Comparison of ENCODE assay signal across 9 cellular contexts in the genomic region with DNA sequence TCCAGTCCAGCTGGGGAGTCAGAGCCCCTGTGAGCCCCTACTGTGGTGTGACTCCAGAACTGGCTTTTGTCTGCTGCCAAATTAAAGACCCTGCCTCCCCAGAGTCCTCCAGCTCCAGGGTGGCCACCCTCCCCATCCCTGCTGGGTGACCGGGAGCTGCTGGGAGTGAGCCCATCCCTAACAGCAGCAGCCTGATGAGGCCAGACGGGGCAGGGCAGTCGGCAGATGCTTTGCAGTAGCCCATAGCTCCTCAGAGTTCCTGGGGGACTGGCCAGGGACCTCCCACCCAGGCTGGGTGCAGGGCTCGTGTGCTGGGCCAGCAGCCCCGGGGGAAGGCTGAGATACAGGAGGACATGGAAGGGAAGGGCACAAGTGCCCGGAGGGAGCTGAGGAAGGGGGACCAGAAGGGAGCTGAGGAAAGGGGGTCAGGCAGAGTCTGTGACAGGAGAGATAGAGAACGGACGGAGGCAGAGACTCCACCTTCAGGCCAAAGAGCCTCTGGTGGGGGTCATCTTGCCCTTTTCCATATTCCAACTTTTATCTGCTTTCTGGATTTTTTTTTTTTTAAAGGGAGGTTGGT. TPM values are rescaled to one million over a fixed set of nuclear protein-coding genes. Genes with fewer than 3 reads are reported as not detected.
DNase-seq lines count a peak whose midpoint lies in the region; ATAC-seq, FAIRE-seq and TF ChIP-seq lines count a peak whose summit lies in the region.
"Had no signal": no experiment of that assay in that cellular context is flagged by ENCODE, and none has a peak within 500 bp of the region (broad histone marks: within the 10 kb centered on the region; RNA-seq: fewer than 3 reads in every experiment).

No MANE protein-coding gene starts in this region.

- no peak overlapping the region for H3K23ac ChIP-seq in H1 (ENCODE audit: insufficient read length)

- POLR2A ChIA-PET in A549 (lab: Yijun Ruan, JAX) (interaction anchor here (0.7 to 3.1 kb wide), 5 partner anchors 12 to 238 kb away, joined by 4 to 31 read pairs (median 5); partner anchors contain the start of genes CUEDC1, DYNLL2 and MRPS23), HCT116 (lab: Charles Lee) (interaction anchor here (1.0 to 3.1 kb wide), 2 partner anchors 7 to 145 kb away, joined by 3 to 25 read pairs; partner anchors contain the start of gene SRSF1), H1 (lab: Charles Lee; ENCODE audit: partially characterized antibody) (interaction anchor here (1.0 to 32.5 kb wide), 11 partner anchors 8 to 221 kb away, joined by 3 to 672 read pairs (median 6); partner anchors contain the start of genes CUEDC1, DYNLL2, SRSF1 and VEZF1), A673 (lab: Charles Lee; ENCODE audit: low non-redundant PET) (no interaction called here)

- CTCF ChIA-PET in A549 (lab: Yijun Ruan, JAX) (interaction anchor here (1.1 to 48.7 kb wide), 10 partner anchors 11 to 620 kb away, joined by 4 to 1377 read pairs (median 79); partner anchors contain the start of genes CUEDC1, MRPS23, SRSF1 and VEZF1), HCT116 (lab: Charles Lee) (interaction anchor here (1.4 to 12.4 kb wide), 2 partner anchors 30 to 133 kb away, joined by 4 to 288 read pairs; partner anchors contain the start of gene VEZF1), H1 (lab: Charles Lee; ENCODE audit: partially characterized antibody) (interaction anchor here (0.6 to 19.8 kb wide), 10 partner anchors 9 to 235 kb away, joined by 3 to 384 read pairs (median 13); partner anchors contain the start of genes CUEDC1 and MRPS23), A673 (lab: Charles Lee) (no interaction called here)

- H3K23me2 ChIP-seq in H1 (ENCODE audit: low read depth, low read length), result peaks cover 12% of the 10 kb centered on the region; the same call in 1 of the 2 replicates

- no peaks in the 10 kb centered on the region for H3K9me3 ChIP-seq in A549
- H3K9me3 ChIP-seq in HCT116 (ENCODE audit: control insufficient read depth in 1 of 2, insufficient read depth in 1 of 2, low read depth in 1 of 2, low read length in 2 of 2), result no peaks in the 10 kb centered on the region
- H3K9me3 ChIP-seq in H1 (ENCODE audit: insufficient read depth in 2 of 2, low read depth in 1 of 2, low read length in 1 of 2), result no peaks in the 10 kb centered on the region
- no peaks in the 10 kb centered on the region for H3K9me3 ChIP-seq in neural cell (ENCODE audit: low read length)
- no peaks in the 10 kb centered on the region for H3K9me3 ChIP-seq in A673 (ENCODE audit: low read depth, low read length, poor library complexity, severe bottlenecking)

- BruUV-seq in HCT116 (replicated peaks; lab: Mats Ljungman, UMichigan), result no TSS peak
- BruUV-seq in A673 (replicated peaks; lab: Mats Ljungman, UMichigan), result no TSS peak

- peaks cover 74% of the 10 kb centered on the region for H3K4me1 ChIP-seq in A549
- H3K4me1 ChIP-seq in HCT116 (ENCODE audit: control insufficient read depth in 1 of 2, insufficient read depth in 2 of 2, low read length in 2 of 2), result peaks cover 62 to 89% of the 10 kb centered on the region in 2 experiments
- H3K4me1 ChIP-seq in H1 (replicated peaks in 1 of 4; ENCODE audit: control insufficient read depth in 3 of 4, insufficient read depth in 4 of 4, low read length in 3 of 4), result peaks cover 0 to 16% (median 14%) of the 10 kb centered on the region in 4 experiments; a peak in 5 of 7 replicates
- peaks cover 20% of the 10 kb centered on the region for H3K4me1 ChIP-seq in A673 (ENCODE audit: insufficient read depth, low read length, poor library complexity, severe bottlenecking)

- FAIRE-seq in A549 (lab: Jason Lieb, UNC) (no peak), H1 (lab: Jason Lieb, UNC) (no peak)

- H3K14ac ChIP-seq in H1 (ENCODE audit: insufficient read length), result no peak overlapping the region

- peak overlapping the region; percentile 86; the same call in 1 of the 2 replicates for H2BK20ac ChIP-seq in H1 (ENCODE audit: low read length)

- H3F3A ChIP-seq in neural cell (ENCODE audit: insufficient read depth, low read length, poor library complexity, severe bottlenecking), result no peaks in the 10 kb centered on the region

- 73% methylated on average over 8 of the region's 8 CpGs for WGBS in A549 (ENCODE audit: missing lambda C conversion rate)
- WGBS in H1 (ENCODE audit: extremely low coverage in 1 of 2, insufficient coverage in 1 of 2, insufficient read length in 1 of 2, insufficient replicate concordance in 2 of 2, low coverage in 1 of 2, low lambda C conversion rate in 2 of 2, missing lambda C conversion rate in 1 of 2), 2 experiments, result 67% methylated on average over 8 of the region's 8 CpGs; no CpG with 5 or more reads in 1 of the 2 experiments

- H4K5ac ChIP-seq in H1 (ENCODE audit: insufficient read length, low read depth, low read length), result no peak overlapping the region

- H3K4ac ChIP-seq in H1 (replicated peaks; ENCODE audit: insufficient read length, low read depth, low read length), result no peak overlapping the region

- no peaks in the 10 kb centered on the region for H3K79me2 ChIP-seq in HCT116 (ENCODE audit: insufficient read depth, low read length)
- H3K79me2 ChIP-seq in H1 (ENCODE audit: control insufficient read depth in 1 of 2, insufficient read depth in 2 of 2, low read length in 2 of 2), result no peaks in the 10 kb centered on the region
- H3K79me2 ChIP-seq in neural cell (replicated peaks; ENCODE audit: insufficient read depth, low read length), result no peaks in the 10 kb centered on the region

- no peak overlapping the region for H2AK5ac ChIP-seq in H1 (ENCODE audit: low read depth, low read length)

- H3K9me2 ChIP-seq in HCT116 (ENCODE audit: insufficient read depth) (no peaks in the 10 kb centered on the region), neural cell (ENCODE audit: insufficient read depth, low read length) (no peaks in the 10 kb centered on the region)

- H3K36me3 ChIP-seq in HCT116 (ENCODE audit: control insufficient read depth in 1 of 2, insufficient read depth in 2 of 2, low read length in 2 of 2) (peaks cover 0 to 8% of the 10 kb centered on the region in 2 experiments; a peak in 1 of 4 replicates), H1 (ENCODE audit: control insufficient read depth in 2 of 4, insufficient read depth in 4 of 4, low read length in 3 of 4) (no peaks in the 10 kb centered on the region), neural cell (ENCODE audit: insufficient read depth, low read length) (no peaks in the 10 kb centered on the region), A673 (ENCODE audit: insufficient read depth, low read length, poor library complexity, severe bottlenecking) (no peaks in the 10 kb centered on the region)

- peak overlapping the region; percentile 40 for H3K4me3 ChIP-seq in A549
- peak overlapping the region; percentile 38 to 51; a peak in 3 of 4 replicates for H3K4me3 ChIP-seq in HCT116 (replicated peaks in 1 of 2; ENCODE audit: low read depth in 1 of 2, low read length in 2 of 2)
- H3K4me3 ChIP-seq in H1 (ENCODE audit: extremely low read depth in 1 of 4, insufficient read depth in 2 of 4, low read depth in 3 of 4, low read length in 4 of 4), result peak overlapping the region in 1 of 4 experiments; percentile 66; a peak in 2 of 8 replicates
- peak overlapping the region; percentile 52 for H3K4me3 ChIP-seq in neural cell (ENCODE audit: low read length)
- H3K4me3 ChIP-seq in A673 (ENCODE audit: low read depth, low read length, poor library complexity, severe bottlenecking), result no peak overlapping the region

- DNase-seq in A549 (ENCODE audit: low read depth in 1 of 2, low spot score in 1 of 2) (no peak), HCT116 (ENCODE audit: low read depth, low spot score) (no peak), H1 (ENCODE audit: low read depth in 1 of 2, low spot score in 2 of 2) (no peak), A673 (ENCODE audit: low spot score) (no peak), amniotic stem cell (lab: John Stamatoyannopoulos, UW) (no peak), NCI-H2081 treated with DMSO at 0.1 percent for 48 hours (lab: John Stamatoyannopoulos, UW) (no peak), GM19238 (ENCODE audit: insufficient read length, low spot score) (no peak)
- DNase-seq: NCI-H1048 had no signal

- H2BK5ac ChIP-seq in H1 (ENCODE audit: low read depth, low read length), result no peak overlapping the region

- H3K79me1 ChIP-seq in H1 (ENCODE audit: low read depth, low read length), result no peaks in the 10 kb centered on the region

- H3K9ac ChIP-seq in HCT116 (ENCODE audit: low read length), result peak overlapping the region; percentile 59
- H3K9ac ChIP-seq in H1 (replicated peaks in 1 of 4; ENCODE audit: extremely low read depth in 1 of 4, low read depth in 3 of 4, low read length in 3 of 4), result no peak overlapping the region
- H3K9ac ChIP-seq in neural cell (ENCODE audit: low read length), result no peak overlapping the region

- H2AFZ ChIP-seq in HCT116 (ENCODE audit: low read depth, low read length, poor library complexity, severe bottlenecking) (no peak overlapping the region), H1 (ENCODE audit: low read length) (no peak overlapping the region), neural cell (ENCODE audit: low read depth, low read length) (no peak overlapping the region)

- H3K18ac ChIP-seq in H1 (ENCODE audit: extremely low read depth, low read length), result peak overlapping the region; percentile 68; the same call in 1 of the 2 replicates

- H2BK120ac ChIP-seq in H1 (replicated peaks; ENCODE audit: low read depth, low read length), result no peak overlapping the region

- no peak for TF ChIP-seq CTCF in A549 (IDR thresholded peaks at IDR 0.05)
- no peak for TF ChIP-seq CTCF in HCT116 (IDR thresholded peaks at IDR 0.05 in 2 of 3, conservative IDR thresholded peaks at IDR 0.05 in 1 of 3; ENCODE audit: borderline replicate concordance in 1 of 3, insufficient read depth in 1 of 3, low read depth in 2 of 3, low read length in 2 of 3)
- TF ChIP-seq CTCF in H1 (IDR thresholded peaks at IDR 0.05; ENCODE audit: control extremely low read depth in 1 of 3, insufficient read depth in 1 of 3, low read depth in 1 of 3, low read length in 3 of 3), result no peak
- no peak for TF ChIP-seq CTCF in neural cell (IDR thresholded peaks at IDR 0.05; ENCODE audit: poor library complexity, severe bottlenecking)
- no peak for TF ChIP-seq CTCF in A673 (conservative IDR thresholded peaks at IDR 0.05; ENCODE audit: low read depth, low read length)

- no peaks in the 10 kb centered on the region for H4K20me1 ChIP-seq in HCT116 (ENCODE audit: insufficient read depth)
- no peaks in the 10 kb centered on the region for H4K20me1 ChIP-seq in H1 (replicated peaks in 1 of 2; ENCODE audit: control insufficient read depth in 1 of 2, insufficient read depth in 2 of 2, low read length in 2 of 2)
- no peaks in the 10 kb centered on the region for H4K20me1 ChIP-seq in neural cell (ENCODE audit: insufficient read depth)

- intact Hi-C loops in HCT116 (cut with micrococcal nuclease), result no loop called here
- intact Hi-C loops in A673 (cut with micrococcal nuclease; ENCODE audit: unreplicated experiment), result no loop called here

- no peak for TF ChIP-seq RAD21 in A549 (conservative IDR thresholded peaks at IDR 0.05 in 1 of 2, IDR thresholded peaks at IDR 0.05 in 1 of 2)
- no peak for TF ChIP-seq RAD21 in HCT116 (IDR thresholded peaks at IDR 0.05; ENCODE audit: low read depth)
- TF ChIP-seq RAD21 in H1 (IDR thresholded peaks at IDR 0.05 in 1 of 2, conservative IDR thresholded peaks at IDR 0.05 in 1 of 2; ENCODE audit: low read depth in 2 of 2, low read length in 2 of 2), result no peak
- TF ChIP-seq RAD21 in neural cell (conservative IDR thresholded peaks at IDR 0.05), result no peak

- no peak overlapping the region for H4K91ac ChIP-seq in H1 (replicated peaks; ENCODE audit: insufficient read length, low read length)

- peak overlapping the region; percentile 90 for H3K4me2 ChIP-seq in A549
- H3K4me2 ChIP-seq in HCT116 (ENCODE audit: low read length), result peak overlapping the region; percentile 86
- peak overlapping the region; percentile 73 to 87 for H3K4me2 ChIP-seq in H1 (ENCODE audit: insufficient read depth in 1 of 2, low read depth in 2 of 2, low read length in 2 of 2)
- no peak overlapping the region for H3K4me2 ChIP-seq in neural cell (ENCODE audit: low read length)

- peak overlapping the region; percentile 72; the same call in 1 of the 2 replicates for H2BK15ac ChIP-seq in H1 (ENCODE audit: low read length)

- H4K8ac ChIP-seq in H1 (ENCODE audit: extremely low read depth, insufficient read depth, low read length), result no peak overlapping the region

- TF ChIP-seq POLR2A in A549 (IDR thresholded peaks at IDR 0.05; ENCODE audit: low read length), result no peak
- TF ChIP-seq POLR2A in HCT116 (IDR thresholded peaks at IDR 0.05; ENCODE audit: borderline replicate concordance, extremely low read depth, insufficient read depth, insufficient read length), result no peak
- no peak for TF ChIP-seq POLR2A in H1 (IDR thresholded peaks at IDR 0.05; ENCODE audit: control extremely low read depth in 1 of 2, low read depth in 2 of 2, low read length in 2 of 2)

- peak overlapping the region; percentile 92 to 95 for H3K27ac ChIP-seq in A549
- peak overlapping the region; percentile 79 for H3K27ac ChIP-seq in HCT116 (ENCODE audit: low read depth, low read length)
- no peak overlapping the region for H3K27ac ChIP-seq in H1 (ENCODE audit: low read depth, low read length)
- no peak overlapping the region for H3K27ac ChIP-seq in neural cell (ENCODE audit: low read length)
- no peak overlapping the region for H3K27ac ChIP-seq in A673 (ENCODE audit: low read depth, low read length, poor library complexity, severe bottlenecking)

- no peak for TF ChIP-seq EP300 in A549 (IDR thresholded peaks at IDR 0.05)
- TF ChIP-seq EP300 in H1 (IDR thresholded peaks at IDR 0.05; ENCODE audit: borderline replicate concordance in 1 of 2, low read depth in 2 of 2, low read length in 2 of 2), result no peak
- no peak for TF ChIP-seq EP300 in neural cell (conservative IDR thresholded peaks at IDR 0.05; ENCODE audit: poor library complexity, severe bottlenecking)

- H3K56ac ChIP-seq in H1 (replicated peaks; ENCODE audit: insufficient read length, low read depth, low read length), result no peak overlapping the region

- ATAC-seq in A549 (peak; percentile 1 to 2; a peak in 3 of 6 replicates), HCT116 (no peak)

- no peaks in the 10 kb centered on the region for H3K27me3 ChIP-seq in HCT116 (ENCODE audit: insufficient read depth, low read length)
- peaks cover 0 to 30% (median 26%) of the 10 kb centered on the region in 4 experiments; a peak in 5 of 7 replicates for H3K27me3 ChIP-seq in H1 (replicated peaks in 1 of 4; ENCODE audit: control insufficient read depth in 3 of 4, extremely low read depth in 1 of 4, insufficient read depth in 3 of 4, low read length in 3 of 4)
- peaks cover 22% of the 10 kb centered on the region for H3K27me3 ChIP-seq in neural cell (ENCODE audit: insufficient read depth, low read depth, low read length)
- no peaks in the 10 kb centered on the region for H3K27me3 ChIP-seq in A673 (replicated peaks; ENCODE audit: insufficient read depth, low read depth, low read length, poor library complexity)

- peak overlapping the region; percentile 50; the same call in 1 of the 2 replicates for H2BK12ac ChIP-seq in H1 (ENCODE audit: low read depth, low read length)

- RAD21 ChIA-PET in HCT116 (lab: Charles Lee; ENCODE audit: low non-redundant PET in 1 of 2, low total read pairs in 2 of 2, uncharacterized antibody in 2 of 2, unreplicated experiment in 2 of 2), result no interaction called here

RNA-seq across cellular contexts. Expression of gene MRPS23, which starts 12.7 kb away (rescaled TPM):
- polyA plus RNA-seq in A549 (2011; rRNA removed), result 73.2 and 110 TPM in 2 replicates
- 96.6 and 104 TPM in 2 replicates for polyA plus RNA-seq in A549 (2012; cell fraction: cytosol; rRNA removed)
- 45.7 and 49.9 TPM in 2 replicates for polyA plus RNA-seq in A549 (2012; cell fraction: nucleus; rRNA removed)
- polyA plus RNA-seq in A549 (2017; fragmentation: RNase III; extraction: RNeasy Plus Mini Kit Qiagen cat#74134 plus additional on column Dnase treatment), result 140 to 164 TPM (median 153 TPM) in 3 replicates
- polyA minus RNA-seq in A549 (2011; rRNA and poly(A)+ RNA removed), result 36.4 and 52.6 TPM in 2 replicates
- total RNA-seq in HCT116 (2021; ENCODE audit: unreplicated experiment), result 109 TPM
- polyA plus RNA-seq in HCT116 (2012), result 69.5 and 101 TPM in 2 replicates
- total RNA-seq in H1 (2021; fragmentation: NEBNext Ultra II Directional; extraction: Animal tissue kit (Norgen Biotek cat#: 25700)), result 60.4 and 73.4 TPM in 2 replicates
- 32.9 and 38.6 TPM in 2 replicates for polyA plus RNA-seq in H1 (2011; rRNA removed)
- polyA plus RNA-seq in H1 (2011; cell fraction: cytosol; rRNA removed), result 68.9 TPM
- polyA plus RNA-seq in H1 (2011; cell fraction: nucleus; rRNA removed), result 26.0 TPM
- 64.2 to 105 TPM (median 72.5 TPM) in 4 replicates for polyA plus RNA-seq in H1 (2012, experiment 1 of 2)
- 49.1 TPM for polyA plus RNA-seq in H1 (2012, experiment 2 of 2)
- polyA plus RNA-seq in H1 (2013, experiment 1 of 2), result 25.2 TPM
- 26.2 TPM for polyA plus RNA-seq in H1 (2013, experiment 2 of 2)
- polyA minus RNA-seq in H1 (2011; rRNA and poly(A)+ RNA removed), result 18.4 and 25.9 TPM in 2 replicates
- 10.5 TPM for polyA minus RNA-seq in H1 (2011; cell fraction: cytosol; rRNA and poly(A)+ RNA removed)
- 21.0 TPM for polyA minus RNA-seq in H1 (2011; cell fraction: nucleus; rRNA and poly(A)+ RNA removed)
- polyA plus RNA-seq in neural cell, result 80.5 and 88.1 TPM in 2 replicates
- polyA minus RNA-seq in neural cell, result 21.2 TPM in 2 replicates
- 94.2 and 100 TPM in 2 replicates for total RNA-seq in A673 (2021)

Comparison
In these comparisons a context has a peak if more than half of its experiments do, and no peak if none do; other contexts are left out.
1. H3K27ac ChIP-seq: peak in A549 (2 of 2) and HCT116 (single experiment); none in H1 (single experiment), neural cell (single experiment) and A673 (single experiment).